In genomic region chr2:99035920-99036319, GRCh38 we compare ENCODE assay signal across 1 cellular context.
TF ChIP-seq lines count a peak whose summit lies in the region.

No MANE protein-coding gene starts in this region.

TF ChIP-seq in GM23338, 12 proteins besides CTCF, POLR2A, EP300 and RAD21:
- TF ChIP-seq ETS1 (IDR thresholded peaks at IDR 0.05) = no peak
- TF ChIP-seq CREB1 (CRISPR knock-in tag; IDR thresholded peaks at IDR 0.05; ENCODE audit: low read depth) = no peak
- TF ChIP-seq POLR2AphosphoS5 (IDR thresholded peaks at IDR 0.05; ENCODE audit: low read depth) = no peak
- TF ChIP-seq ZNF114 (CRISPR knock-in tag; IDR thresholded peaks at IDR 0.05) = no peak
- TF ChIP-seq NANOG (IDR thresholded peaks at IDR 0.05; ENCODE audit: borderline replicate concordance) = no peak
- TF ChIP-seq ZNF462 (CRISPR knock-in tag; IDR thresholded peaks at IDR 0.05) = no peak
- no peak for TF ChIP-seq STAT1 (IDR thresholded peaks at IDR 0.05; ENCODE audit: unreplicated experiment)
- TF ChIP-seq REST (IDR thresholded peaks at IDR 0.05; ENCODE audit: unreplicated experiment) = no peak
- TF ChIP-seq EZH2phosphoT487 (IDR thresholded peaks at IDR 0.05; ENCODE audit: unreplicated experiment) = no peak
- no peak for TF ChIP-seq EZH2 (IDR thresholded peaks at IDR 0.05; ENCODE audit: low read depth, unreplicated experiment)
- TF ChIP-seq JUNB (IDR thresholded peaks at IDR 0.05; ENCODE audit: unreplicated experiment) = no peak
- TF ChIP-seq ZNF331 (CRISPR knock-in tag; IDR thresholded peaks at IDR 0.05; ENCODE audit: low read depth) = no peak
